In genomic region chr3:159416854-159417253, GRCh38 we compare ENCODE assay signal across 1 cellular context.
TF ChIP-seq lines count a peak whose summit lies in the region.

No MANE protein-coding gene starts in this region.

TF ChIP-seq in H1, 55 proteins besides CTCF, POLR2A, EP300 and RAD21:
- no peak for TF ChIP-seq KDM1A (IDR thresholded peaks at IDR 0.05; ENCODE audit: borderline replicate concordance, low read length)
- no peak for TF ChIP-seq MAFK (IDR thresholded peaks at IDR 0.05; ENCODE audit: low read depth, low read length)
- no peak for TF ChIP-seq HDAC2 (IDR thresholded peaks at IDR 0.05; ENCODE audit: borderline replicate concordance in 1 of 2, low read depth in 2 of 2, low read length in 2 of 2)
- no peak for TF ChIP-seq HDAC6 (IDR thresholded peaks at IDR 0.05; ENCODE audit: low read depth, low read length)
- no peak for TF ChIP-seq ASH2L (IDR thresholded peaks at IDR 0.05; ENCODE audit: low read length)
- TF ChIP-seq GABPA (IDR thresholded peaks at IDR 0.05; ENCODE audit: borderline replicate concordance, insufficient read depth, low read length): no peak
- TF ChIP-seq ATF2 (IDR thresholded peaks at IDR 0.05; ENCODE audit: low read length): no peak
- TF ChIP-seq SUZ12 (IDR thresholded peaks at IDR 0.05; ENCODE audit: low read length): no peak
- TF ChIP-seq SIRT6 (IDR thresholded peaks at IDR 0.05; ENCODE audit: low read length): no peak
- TF ChIP-seq KDM5A (IDR thresholded peaks at IDR 0.05; ENCODE audit: low read length): no peak
- TF ChIP-seq EGR1 (IDR thresholded peaks at IDR 0.05; ENCODE audit: borderline replicate concordance, low read depth, low read length): no peak
- no peak for TF ChIP-seq BCL11A (IDR thresholded peaks at IDR 0.05; ENCODE audit: low read depth in 2 of 2, low read length in 2 of 2)
- TF ChIP-seq RNF2 (IDR thresholded peaks at IDR 0.05; ENCODE audit: borderline replicate concordance, low read depth, low read length, missing control alignments, poor library complexity, severe bottlenecking): no peak
- no peak for TF ChIP-seq BRCA1 (IDR thresholded peaks at IDR 0.05; ENCODE audit: low read depth, low read length)
- TF ChIP-seq TCF12 (IDR thresholded peaks at IDR 0.05; ENCODE audit: low read depth, low read length): no peak
